In genomic region chr17:260031-260791, GRCh38 we compare ENCODE assay signal across 15 cellular contexts.
DNase-seq lines count a peak whose midpoint lies in the region; ATAC-seq and TF ChIP-seq lines count a peak whose summit lies in the region.
"Had no signal": no experiment of that assay in that cellular context is flagged by ENCODE, and none has a peak within 500 bp of the region (broad histone marks: within the 10 kb centered on the region; RNA-seq: fewer than 3 reads in every experiment).

No MANE protein-coding gene starts in this region.

- WGBS in ovary, 3 donors = 68 to 79% (median 79%) methylated on average over 15 of the region's 15 CpGs

- ATAC-seq in left cardiac atrium (peak in 1 of 2 donors; percentile 26), esophagus mucosa (peak; percentile 15), GM21619 (IDR thresholded peaks at IDR 0.05; ENCODE audit: unreplicated experiment) (no peak)

- H3K4me3 ChIP-seq in right atrium auricular region = no peak overlapping the region
- no peak overlapping the region for H3K4me3 ChIP-seq in ovary
- H3K4me3 ChIP-seq in uterus = no peak overlapping the region
- H3K4me3 ChIP-seq: cardiac muscle cell, prostate gland, tibial artery had no signal

- TF ChIP-seq EP300 in ovary (IDR thresholded peaks at IDR 0.05) = no peak

- H3K27me3 Mint-ChIP-seq in activated CD4-positive, alpha-beta T cell treated with anti-CD3 and anti-CD28 coated beads, Interleukin-2, amount 10 ng/mL, durations not matched to agents 24 days and 14 days = no peaks in the 10 kb centered on the region
- peaks cover 0 to 5% (median 2%) of the 10 kb centered on the region in 3 donors for H3K27me3 Mint-ChIP-seq in immature natural killer cell (ENCODE audit: low read depth in 3 of 3)

- H3K36me3 Mint-ChIP-seq in activated CD4-positive, alpha-beta T cell treated with anti-CD3 and anti-CD28 coated beads, Interleukin-2, amount 10 ng/mL, durations not matched to agents 24 days and 14 days (ENCODE audit: low read depth) = no peaks in the 10 kb centered on the region
- H3K36me3 Mint-ChIP-seq in immature natural killer cell = peaks cover 4 to 22% (median 10%) of the 10 kb centered on the region in 3 donors

- DNase-seq in left cardiac atrium = peak; percentile 13
- no peak for DNase-seq in right atrium auricular region (ENCODE audit: low spot score)
- peak in 3 of 5 donors; percentile 8 to 21 (median 12) for DNase-seq in ovary
- DNase-seq in uterus = peak; percentile 8
- no peak for DNase-seq in activated CD4-positive, alpha-beta T cell treated with anti-CD3 and anti-CD28 coated beads, Interleukin-2, amount 10 ng/mL, durations not matched to agents 24 days and 14 days
- DNase-seq in immature natural killer cell = no peak
- DNase-seq: activated CD8-positive, alpha-beta memory T cell treated with anti-CD3 and anti-CD28 coated beads, Interleukin-2, amount 50 U/mL, for 48 hours; NCI-H2029 treated with DMSO at 0.1 percent for 48 hours; T-helper 1 cell had no signal

- H3K9me3 ChIP-seq in right atrium auricular region (no peaks in the 10 kb centered on the region), ovary (no peaks in the 10 kb centered on the region), uterus (no peaks in the 10 kb centered on the region)
- H3K9me3 ChIP-seq: prostate gland, tibial artery had no signal

- no peaks in the 10 kb centered on the region for H3K4me1 Mint-ChIP-seq in activated CD4-positive, alpha-beta T cell treated with anti-CD3 and anti-CD28 coated beads, Interleukin-2, amount 10 ng/mL, durations not matched to agents 24 days and 14 days
- H3K4me1 Mint-ChIP-seq in immature natural killer cell = no peaks in the 10 kb centered on the region

- no peak for TF ChIP-seq POLR2A in ovary (IDR thresholded peaks at IDR 0.05)
- no peak for TF ChIP-seq POLR2A in uterus (IDR thresholded peaks at IDR 0.05)

- H3K36me3 ChIP-seq in right atrium auricular region (no peaks in the 10 kb centered on the region), ovary (no peaks in the 10 kb centered on the region), uterus (no peaks in the 10 kb centered on the region)
- H3K36me3 ChIP-seq: prostate gland had no signal

- H3K4me3 Mint-ChIP-seq in activated CD4-positive, alpha-beta T cell treated with anti-CD3 and anti-CD28 coated beads, Interleukin-2, amount 10 ng/mL, durations not matched to agents 24 days and 14 days = no peak overlapping the region
- H3K4me3 Mint-ChIP-seq in immature natural killer cell = no peak overlapping the region
- H3K4me3 Mint-ChIP-seq: activated naive CD8-positive, alpha-beta T cell had no signal

- intact Hi-C loops in left cardiac atrium (cut with DNase I) (loop anchor here in 1 of 2 donors (10.0 kb wide), 1 partner anchor 125 kb away; no protein-coding TSS in a partner anchor), ovary (cut with DNase I) (no loop called here), uterus (cut with DNase I; ENCODE audit: low total_unique reads) (no loop called here)
- intact Hi-C loops in activated CD4-positive, alpha-beta T cell treated with anti-CD3 and anti-CD28 coated beads, Interleukin-2, amount 10 ng/mL, durations not matched to agents 24 days and 14 days (cut with micrococcal nuclease) = no loop called here

- no peaks in the 10 kb centered on the region for H3K9me3 Mint-ChIP-seq in activated CD4-positive, alpha-beta T cell treated with anti-CD3 and anti-CD28 coated beads, Interleukin-2, amount 10 ng/mL, durations not matched to agents 24 days and 14 days
- no peaks in the 10 kb centered on the region for H3K9me3 Mint-ChIP-seq in immature natural killer cell

- H3K27me3 ChIP-seq in right atrium auricular region (no peaks in the 10 kb centered on the region), ovary (no peaks in the 10 kb centered on the region), uterus (no peaks in the 10 kb centered on the region)
- H3K27me3 ChIP-seq: cardiac muscle cell had no signal

- TF ChIP-seq CTCF in right atrium auricular region (IDR thresholded peaks at IDR 0.05) (no peak), ovary (IDR thresholded peaks at IDR 0.05) (no peak), uterus (IDR thresholded peaks at IDR 0.05) (no peak)

- H3K4me1 ChIP-seq in right atrium auricular region = peaks cover 0 to 16% of the 10 kb centered on the region in 2 donors
- H3K4me1 ChIP-seq in ovary (ENCODE audit: insufficient read depth) = no peaks in the 10 kb centered on the region
- H3K4me1 ChIP-seq in uterus = no peaks in the 10 kb centered on the region
- H3K4me1 ChIP-seq: prostate gland, tibial artery had no signal

- H3K27ac ChIP-seq in right atrium auricular region (peak overlapping the region in 1 of 2 donors; percentile 68), ovary (no peak overlapping the region), uterus (no peak overlapping the region)
- H3K27ac ChIP-seq: cardiac muscle cell, prostate gland, tibial artery had no signal

- H3K27ac Mint-ChIP-seq in activated CD4-positive, alpha-beta T cell treated with anti-CD3 and anti-CD28 coated beads, Interleukin-2, amount 10 ng/mL, durations not matched to agents 24 days and 14 days = no peak overlapping the region
- H3K27ac Mint-ChIP-seq in immature natural killer cell = no peak overlapping the region
- H3K27ac Mint-ChIP-seq: activated naive CD8-positive, alpha-beta T cell had no signal

Comparison
In these comparisons a context has a peak if more than half of its experiments do, and no peak if none do; other contexts are left out.
1. DNase-seq: peak in left cardiac atrium (single experiment), ovary (3 of 5) and uterus (2 of 2); none in right atrium auricular region (single experiment), activated CD4-positive, alpha-beta T cell treated with anti-CD3 and anti-CD28 coated beads, Interleukin-2, amount 10 ng/mL, durations not matched to agents 24 days and 14 days (single experiment) and immature natural killer cell (0 of 3).